In the genomic region with DNA sequence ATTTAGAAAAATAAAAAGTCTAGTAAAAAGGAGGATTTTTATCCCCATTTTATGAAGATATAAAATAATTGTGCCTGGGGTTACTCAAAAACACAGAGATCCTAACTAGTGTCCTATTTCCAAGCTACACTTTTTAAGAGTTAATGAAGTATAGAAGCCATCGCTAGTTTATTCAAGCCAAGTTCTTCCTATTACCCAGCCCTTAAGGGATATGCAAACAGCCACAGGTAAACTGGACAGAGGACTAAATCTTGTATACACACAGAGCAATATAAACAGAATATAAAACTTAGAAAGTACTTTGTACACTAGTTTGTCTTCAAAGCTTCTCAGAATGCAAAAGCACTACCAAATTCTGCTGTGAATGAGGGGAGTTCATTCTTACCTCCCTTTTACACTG, we compare ENCODE assay signal across 21 cellular contexts.
DNase-seq lines count a peak whose midpoint lies in the region; ATAC-seq and TF ChIP-seq lines count a peak whose summit lies in the region.
"Had no signal": no experiment of that assay in that cellular context is flagged by ENCODE, and none has a peak within 500 bp of the region (broad histone marks: within the 10 kb centered on the region; RNA-seq: fewer than 3 reads in every experiment).

No MANE protein-coding gene starts in this region.

- no peak for TF ChIP-seq POLR2A in sigmoid colon (IDR thresholded peaks at IDR 0.05)

- H3K79me1 ChIP-seq in H9 (ENCODE audit: insufficient read depth, low read depth, low read length, poor library complexity, severe bottlenecking): peaks cover 3% of the 10 kb centered on the region

- no peak overlapping the region for H2BK5ac ChIP-seq in H9 (ENCODE audit: insufficient read length, low read length)

- H3K4me1 ChIP-seq in HUES48 (ENCODE audit: control insufficient read depth, insufficient read depth, low read length) (peaks cover 33% of the 10 kb centered on the region), sigmoid colon (peaks cover 0 to 49% (median 40%) of the 10 kb centered on the region in 4 donors), H9 (ENCODE audit: insufficient read depth, low read length) (peaks cover 4% of the 10 kb centered on the region; the same call in 1 of the 2 replicates)
- H3K4me1 ChIP-seq: colonic mucosa had no signal

- peaks cover 31% of the 10 kb centered on the region for H3K4me1 Mint-ChIP-seq in memory B cell
- peaks cover 46 to 50% of the 10 kb centered on the region in 2 experiments for H3K4me1 Mint-ChIP-seq in H9

- H2BK15ac ChIP-seq in H9 (ENCODE audit: low read depth, low read length): no peak overlapping the region

- ATAC-seq in memory B cell (ENCODE audit: low read depth) (no peak), esophagus mucosa (no peak)
- ATAC-seq: GM23338 had no signal

- no peak overlapping the region for H2AFZ ChIP-seq in H9 (ENCODE audit: low read length)
- H2AFZ ChIP-seq: GM23338 had no signal

- H3K9me3 Mint-ChIP-seq in memory B cell (peaks cover 2% of the 10 kb centered on the region), H9 (no peaks in the 10 kb centered on the region; a peak in 2 of 5 replicates)
- H3K9me3 Mint-ChIP-seq: activated CD4-positive, alpha-beta memory T cell treated with anti-CD3 and anti-CD28 coated beads for 36 hours; GM23338 had no signal

- peak overlapping the region; percentile 62 for H3K27ac ChIP-seq in HUES48 (ENCODE audit: low read depth, low read length)
- peak overlapping the region in 3 of 4 donors; percentile 53 to 94 (median 65) for H3K27ac ChIP-seq in sigmoid colon
- no peak overlapping the region for H3K27ac ChIP-seq in H9 (ENCODE audit: insufficient read length, low read depth, low read length)
- H3K27ac ChIP-seq: brain microvascular endothelial cell, colonic mucosa, SK-N-MC, suprapubic skin had no signal

- H3K23me2 ChIP-seq in H9 (ENCODE audit: insufficient read length, low read depth, low read length, poor library complexity, severe bottlenecking): peaks cover 9% of the 10 kb centered on the region

- no peak overlapping the region for H4K91ac ChIP-seq in H9 (ENCODE audit: insufficient read length, low read depth, low read length)

- H3K56ac ChIP-seq in H9 (ENCODE audit: insufficient read length, low read depth, low read length): no peak overlapping the region

- H3K36me3 ChIP-seq in HUES48 (ENCODE audit: control insufficient read depth, insufficient read depth, low read length): no peaks in the 10 kb centered on the region
- H3K36me3 ChIP-seq in sigmoid colon: no peaks in the 10 kb centered on the region
- H3K36me3 ChIP-seq: BE2C, brain microvascular endothelial cell, colonic mucosa, suprapubic skin had no signal

- no peak overlapping the region for H2BK12ac ChIP-seq in H9 (ENCODE audit: insufficient read length, low read depth, low read length)

- H3K4ac ChIP-seq in H9 (ENCODE audit: low read depth, low read length): no peak overlapping the region

- H3K4me2 ChIP-seq in H9 (ENCODE audit: insufficient read depth, insufficient read length, low read length): no peak overlapping the region

- DNase-seq in DMS79 treated with DMSO at 0.1 percent for 48 hours (lab: John Stamatoyannopoulos, UW) (peak; percentile 33), DMS79 (lab: John Stamatoyannopoulos, UW) (no peak), memory B cell (ENCODE audit: low spot score in 2 of 2) (no peak), sigmoid colon (no peak), H9 (no peak), ureter (ENCODE audit: low spot score) (no peak)
- DNase-seq: activated CD4-positive, alpha-beta memory T cell treated with anti-CD3 and anti-CD28 coated beads for 36 hours; activated CD4-positive, CD25-positive, alpha-beta regulatory T cell; activated gamma-delta T cell treated with Interleukin-2 at 50 U/mL for 16 hours; activated T-cell treated with anti-CD3 and anti-CD28 coated beads for 4 hours; colonic mucosa; EL; mammary epithelial cell had no signal

- no peak overlapping the region for H2BK120ac ChIP-seq in H9 (ENCODE audit: low read depth, low read length, poor library complexity, severe bottlenecking)

- H3K9me3 ChIP-seq in HUES48 (ENCODE audit: control insufficient read depth, insufficient read depth, low read length): no peaks in the 10 kb centered on the region
- no peaks in the 10 kb centered on the region for H3K9me3 ChIP-seq in sigmoid colon
- H3K9me3 ChIP-seq in H9 (ENCODE audit: control insufficient read depth, low read depth, low read length): no peaks in the 10 kb centered on the region
- H3K9me3 ChIP-seq: BE2C, colonic mucosa, suprapubic skin had no signal

- H2AK5ac ChIP-seq in H9 (ENCODE audit: insufficient read length, low read length): no peak overlapping the region

- TF ChIP-seq CTCF in sigmoid colon (IDR thresholded peaks at IDR 0.05) (no peak), H9 (conservative IDR thresholded peaks at IDR 0.05) (no peak)

- WGBS in sigmoid colon, 2 donors: 17 to 62% methylated on average over 1 of the region's 1 CpG
- no CpG with 5 or more reads among the region's 1 CpG for whole genome bisulfite sequencing in H9 (ENCODE audit: extremely low coverage, insufficient read length, low lambda C conversion rate)

- H4K8ac ChIP-seq in H9 (replicated peaks; ENCODE audit: insufficient read length, low read depth, low read length): no peak overlapping the region

- H3K36me3 Mint-ChIP-seq in memory B cell (peaks cover 2% of the 10 kb centered on the region), H9 (ENCODE audit: insufficient read depth in 1 of 3, low read depth in 3 of 3) (peaks cover 4 to 9% (median 5%) of the 10 kb centered on the region in 3 experiments; a peak in 3 of 7 replicates)

- TF ChIP-seq EP300 in sigmoid colon (IDR thresholded peaks at IDR 0.05): no peak

- H3K9ac ChIP-seq in HUES48 (ENCODE audit: low read depth, low read length) (no peak overlapping the region), H9 (ENCODE audit: extremely low read depth, insufficient read length, low read length) (no peak overlapping the region)

- H4K20me1 ChIP-seq in H9 (ENCODE audit: control insufficient read depth, insufficient read depth, insufficient read length): no peaks in the 10 kb centered on the region

- intact Hi-C loops in sigmoid colon (cut with DNase I): no loop called here

- H3K79me2 ChIP-seq in H9 (ENCODE audit: insufficient read depth, low read length): peaks cover 7% of the 10 kb centered on the region

- no peak overlapping the region for H2BK20ac ChIP-seq in H9 (ENCODE audit: low read depth, low read length, poor library complexity, severe bottlenecking)

- H3T11ph ChIP-seq in H9 (ENCODE audit: low read length): no peak overlapping the region

- H3K27me3 ChIP-seq in HUES48 (ENCODE audit: control insufficient read depth, insufficient read depth, low read length) (no peaks in the 10 kb centered on the region), sigmoid colon (no peaks in the 10 kb centered on the region), H9 (ENCODE audit: insufficient read depth, low read length) (no peaks in the 10 kb centered on the region)
- H3K27me3 ChIP-seq: BE2C, brain microvascular endothelial cell, colonic mucosa, suprapubic skin had no signal

- H3K4me3 Mint-ChIP-seq in memory B cell (no peak overlapping the region), H9 (no peak overlapping the region)
- H3K4me3 Mint-ChIP-seq: activated CD4-positive, alpha-beta memory T cell treated with anti-CD3 and anti-CD28 coated beads for 36 hours; GM23338; T-helper 2 cell treated with Interferon-gamma antibody and Interleukin-4, amounts not matched to agents 5 μg/mL and 100 μg/mL, for 36 hours had no signal

- no peak overlapping the region for H3K23ac ChIP-seq in H9 (ENCODE audit: insufficient read length, low read depth, low read length)

- no peak overlapping the region for H3K18ac ChIP-seq in H9 (ENCODE audit: insufficient read length, low read depth, low read length)

- H3K14ac ChIP-seq in H9 (ENCODE audit: insufficient read depth, low read length): no peak overlapping the region

- H3K4me3 ChIP-seq in HUES48 (ENCODE audit: low read depth, low read length): no peak overlapping the region
- H3K4me3 ChIP-seq in sigmoid colon: no peak overlapping the region
- H3K4me3 ChIP-seq: colonic mucosa, GM23338, SK-N-MC, suprapubic skin had no signal

- no peak overlapping the region for H4K5ac ChIP-seq in H9 (ENCODE audit: insufficient read length, low read depth, low read length)

- H3K27ac Mint-ChIP-seq in memory B cell (peak overlapping the region; percentile 60), H9 (0 out of 7 replicates have a peak overlapping the region, but pooled peaks of 1 of the 3 experiments have one; percentile 13)
- H3K27ac Mint-ChIP-seq: activated CD4-positive, alpha-beta memory T cell treated with anti-CD3 and anti-CD28 coated beads for 36 hours; T-helper 2 cell treated with Interferon-gamma antibody and Interleukin-4, amounts not matched to agents 5 μg/mL and 100 μg/mL, for 36 hours had no signal

- no peaks in the 10 kb centered on the region for H3K27me3 Mint-ChIP-seq in memory B cell
- H3K27me3 Mint-ChIP-seq in H9 (ENCODE audit: low read depth): no peaks in the 10 kb centered on the region; the same call in 1 of the 2 replicates
